ENCODE assay signal across 19 cellular contexts in the genomic region with DNA sequence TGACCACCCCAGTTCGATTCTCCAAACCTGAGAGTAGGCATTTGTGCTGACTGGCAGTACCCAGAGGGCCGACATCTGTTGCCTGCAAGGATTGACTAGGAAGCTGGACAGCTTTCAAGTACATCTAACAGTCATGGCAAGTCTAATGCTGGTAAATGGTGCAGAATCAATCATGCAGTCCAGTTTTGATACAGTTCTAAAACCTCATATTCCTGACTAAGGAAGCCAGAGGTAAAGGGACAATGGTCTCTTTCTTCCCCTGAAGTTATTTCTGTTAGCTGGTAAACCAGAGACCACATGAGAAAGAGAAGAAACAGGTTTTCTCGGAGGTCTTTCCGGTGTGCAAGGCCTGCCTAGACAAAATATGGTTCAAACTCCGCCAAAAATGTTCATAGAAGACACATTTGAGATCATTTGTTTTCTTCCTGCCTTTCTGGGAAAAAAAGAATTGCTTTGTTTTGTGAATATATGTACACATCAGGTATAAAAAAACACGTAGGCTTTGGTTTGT.
"Had no signal": no experiment of that assay in that cellular context is flagged by ENCODE, and none has a peak within 500 bp of the region (broad histone marks: within the 10 kb centered on the region; RNA-seq: fewer than 3 reads in every experiment).

No MANE protein-coding gene starts in this region.

- H3K27ac ChIP-seq: coronary artery, esophagus muscularis mucosa, heart right ventricle, left lung, neutrophil, pancreas, psoas muscle, tibial nerve had no signal

- H3K9me3 ChIP-seq: breast epithelium, esophagus muscularis mucosa, heart right ventricle, left lung, neutrophil, pancreas, psoas muscle, tibial nerve had no signal

- H3K4me3 ChIP-seq: breast epithelium, coronary artery, esophagus muscularis mucosa, heart right ventricle, left lung, lung, pancreas, psoas muscle, tibial nerve had no signal

- DNase-seq: activated CD4-positive, alpha-beta T cell treated with anti-CD3 and anti-CD28 coated beads for 1 hour; activated CD4-positive, alpha-beta T cell treated with anti-CD3 and anti-CD28 coated beads, Interleukin-2, amount 50 U/mL, for 1 hour; activated CD8-positive, alpha-beta memory T cell treated with anti-CD3 and anti-CD28 coated beads, Interleukin-2, amount 50 U/mL, for 4 hours; activated naive CD8-positive, alpha-beta T cell treated with anti-CD3 and anti-CD28 coated beads for 36 hours; left lung; naive thymus-derived CD4-positive, alpha-beta T cell; psoas muscle; right cardiac atrium; stimulated activated CD4-positive, alpha-beta T cell treated with anti-CD3 and anti-CD28 coated beads, Interleukin-12 subunit alpha, Interleukin-12 subunit beta, amount 100 ng/mL, for 4 hours; stimulated activated naive CD8-positive, alpha-beta T cell treated with anti-CD3 and anti-CD28 coated beads, Interleukin-15, amount 100 ng/mL, for 72 hours; T-helper 9 cell had no signal

- H3K36me3 ChIP-seq: breast epithelium, esophagus muscularis mucosa, heart right ventricle, left lung, neutrophil, pancreas, tibial nerve had no signal

- H3K4me1 ChIP-seq: breast epithelium, esophagus muscularis mucosa, left lung, pancreas, psoas muscle, tibial nerve had no signal

- H3K27me3 ChIP-seq: breast epithelium, pancreas, tibial nerve had no signal
